In genomic region chr11:62830904-62831519, GRCh38 we compare ENCODE assay signal across 8 cellular contexts. TPM values are rescaled to one million over a fixed set of nuclear protein-coding genes. Genes with fewer than 3 reads are reported as not detected.
A peak's percentile ranks its signal among the peaks of the same experiment; 100 is the strongest.
DNase-seq lines count a peak whose midpoint lies in the region; ATAC-seq and TF ChIP-seq lines count a peak whose summit lies in the region.

No MANE protein-coding gene starts in this region.

- H3K4me3 ChIP-seq in gastrocnemius medialis, result peak overlapping the region; percentile 83 to 100 (median 94)

- no peaks in the 10 kb centered on the region for H3K9me3 Mint-ChIP-seq in T-helper 2 cell treated with Interferon-gamma antibody and Interleukin-4, amounts not matched to agents 5 μg/mL and 100 μg/mL, for 36 hours

- no peak for TF ChIP-seq POLR2A in gastrocnemius medialis (IDR thresholded peaks at IDR 0.05)

- H3K4me3 Mint-ChIP-seq in T-helper 2 cell treated with Interferon-gamma antibody and Interleukin-4, amounts not matched to agents 5 μg/mL and 100 μg/mL, for 36 hours, result peak overlapping the region; percentile 91

- in situ Hi-C loops in ACHN (cut with HindIII; ENCODE audit: low pct_ligation_motif_present, low pct_unique_long_range_greater_than_20kb, low sequenced_read_pairs), result no loop called here
- in situ Hi-C loops in gastrocnemius medialis (cut with MboI; ENCODE audit: low sequenced_read_pairs in 4 of 4), result no loop called here

- ATAC-seq in foreskin keratinocyte (no peak), gastrocnemius medialis (no peak)

- no peaks in the 10 kb centered on the region for H3K27me3 ChIP-seq in foreskin keratinocyte
- no peaks in the 10 kb centered on the region for H3K27me3 ChIP-seq in gastrocnemius medialis

- TF ChIP-seq CTCF in GM20000 (IDR thresholded peaks at IDR 0.05; ENCODE audit: extremely low read depth, missing control alignments) (no peak), foreskin keratinocyte (conservative IDR thresholded peaks at IDR 0.05) (no peak), gastrocnemius medialis (IDR thresholded peaks at IDR 0.05 in 4 of 5, conservative IDR thresholded peaks at IDR 0.05 in 1 of 5) (no peak)

- DNase-seq in ACHN (peak; percentile 52), GM20000 (ENCODE audit: low spot score) (peak; percentile 33), foreskin keratinocyte (no peak), gastrocnemius medialis (no peak), NCI-H345 treated with DMSO at 0.1 percent for 48 hours (lab: John Stamatoyannopoulos, UW; ENCODE audit: unreplicated experiment) (no peak)
- DNase-seq in T-helper 2 cell treated with Interferon-gamma antibody and Interleukin-4, amounts not matched to agents 5 μg/mL and 100 μg/mL, for 36 hours (ENCODE audit: low spot score), result no peak
- DNase-seq in activated CD4-positive, CD25-positive, alpha-beta regulatory T cell (lab: John Stamatoyannopoulos, UW), result no peak
- no peak for DNase-seq in activated effector memory CD4-positive, alpha-beta T cell treated with Interleukin-2 at 50 U/mL for 16 hours

- intact Hi-C loops in gastrocnemius medialis (cut with DNase I; ENCODE audit: low total_unique reads), result loop anchor here (2.0 kb wide), 1 partner anchor 50 kb away; the partner anchor contains the start of gene SLC3A2

- no peaks in the 10 kb centered on the region for H3K9me3 ChIP-seq in gastrocnemius medialis

- peak overlapping the region; percentile 99 for H3K27ac Mint-ChIP-seq in T-helper 2 cell treated with Interferon-gamma antibody and Interleukin-4, amounts not matched to agents 5 μg/mL and 100 μg/mL, for 36 hours

- H3K27ac ChIP-seq in foreskin keratinocyte (peak overlapping the region; percentile 98), gastrocnemius medialis (peak overlapping the region; percentile 92 to 100 (median 96))

- peaks cover 34% of the 10 kb centered on the region for H3K36me3 Mint-ChIP-seq in T-helper 2 cell treated with Interferon-gamma antibody and Interleukin-4, amounts not matched to agents 5 μg/mL and 100 μg/mL, for 36 hours (ENCODE audit: low read depth)

- no peaks in the 10 kb centered on the region for H3K27me3 Mint-ChIP-seq in T-helper 2 cell treated with Interferon-gamma antibody and Interleukin-4, amounts not matched to agents 5 μg/mL and 100 μg/mL, for 36 hours (ENCODE audit: low read depth)

- peaks cover 0 to 51% of the 10 kb centered on the region in 2 donors for H3K36me3 ChIP-seq in gastrocnemius medialis

- H3K4me1 Mint-ChIP-seq in T-helper 2 cell treated with Interferon-gamma antibody and Interleukin-4, amounts not matched to agents 5 μg/mL and 100 μg/mL, for 36 hours (ENCODE audit: low read depth), result peaks cover 20% of the 10 kb centered on the region

- H3K4me1 ChIP-seq in foreskin keratinocyte, result no peaks in the 10 kb centered on the region
- peaks cover 27 to 32% of the 10 kb centered on the region in 2 donors for H3K4me1 ChIP-seq in gastrocnemius medialis

RNA-seq across cellular contexts. Expression of gene STX5, which starts 0.8 kb away (rescaled TPM):
- total RNA-seq in foreskin keratinocyte, result 30.4 and 34.1 TPM in 2 replicates
- 41.2 and 45.5 TPM in 2 replicates for polyA plus RNA-seq in foreskin keratinocyte
- total RNA-seq in gastrocnemius medialis, result 10 to 100 TPM; 16.2 to 26.0 (median 24.9) TPM

RNA-seq across cellular contexts. Expression of gene TEX54, which starts 1.6 kb away (rescaled TPM):
- total RNA-seq in foreskin keratinocyte, result not detected in 2 replicates
- polyA plus RNA-seq in foreskin keratinocyte, result not detected in 2 replicates
- not detected for total RNA-seq in gastrocnemius medialis

RNA-seq across cellular contexts. Expression of gene WDR74, which starts 8.4 kb away (rescaled TPM):
- total RNA-seq in foreskin keratinocyte (83.7 and 89.3 TPM in 2 replicates), gastrocnemius medialis (100 to 1,000 TPM in 1 of 4 donors, 10 to 100 TPM in 3; 66.4 to 133 (median 87.0) TPM)
- 88.7 and 94.8 TPM in 2 replicates for polyA plus RNA-seq in foreskin keratinocyte

RNA-seq across cellular contexts. Expression of gene NXF1, which starts 25.8 kb away (rescaled TPM):
- total RNA-seq in foreskin keratinocyte (38.3 and 42.5 TPM in 2 replicates), gastrocnemius medialis (10 to 100 TPM; 27.2 to 47.1 (median 46.1) TPM)
- 54.7 and 55.7 TPM in 2 replicates for polyA plus RNA-seq in foreskin keratinocyte

RNA-seq across cellular contexts. Expression of gene TMEM223, which starts 39.2 kb away (rescaled TPM):
- total RNA-seq in foreskin keratinocyte (14.2 and 14.7 TPM in 2 replicates), gastrocnemius medialis (10 to 100 TPM; 17.1 to 41.6 (median 23.8) TPM)
- 21.6 and 21.9 TPM in 2 replicates for polyA plus RNA-seq in foreskin keratinocyte

Comparison
In these comparisons a context has a peak if more than half of its experiments do, and no peak if none do; other contexts are left out.
1. DNase-seq: peak in ACHN (single experiment) and GM20000 (single experiment); none in T-helper 2 cell treated with Interferon-gamma antibody and Interleukin-4, amounts not matched to agents 5 μg/mL and 100 μg/mL, for 36 hours (single experiment), foreskin keratinocyte (0 of 2), gastrocnemius medialis (0 of 2), activated CD4-positive, CD25-positive, alpha-beta regulatory T cell (0 of 4), NCI-H345 treated with DMSO at 0.1 percent for 48 hours (single experiment) and activated effector memory CD4-positive, alpha-beta T cell treated with Interleukin-2 at 50 U/mL for 16 hours (single experiment).